ENCODE assay signal across 1 cellular context in the genomic region with DNA sequence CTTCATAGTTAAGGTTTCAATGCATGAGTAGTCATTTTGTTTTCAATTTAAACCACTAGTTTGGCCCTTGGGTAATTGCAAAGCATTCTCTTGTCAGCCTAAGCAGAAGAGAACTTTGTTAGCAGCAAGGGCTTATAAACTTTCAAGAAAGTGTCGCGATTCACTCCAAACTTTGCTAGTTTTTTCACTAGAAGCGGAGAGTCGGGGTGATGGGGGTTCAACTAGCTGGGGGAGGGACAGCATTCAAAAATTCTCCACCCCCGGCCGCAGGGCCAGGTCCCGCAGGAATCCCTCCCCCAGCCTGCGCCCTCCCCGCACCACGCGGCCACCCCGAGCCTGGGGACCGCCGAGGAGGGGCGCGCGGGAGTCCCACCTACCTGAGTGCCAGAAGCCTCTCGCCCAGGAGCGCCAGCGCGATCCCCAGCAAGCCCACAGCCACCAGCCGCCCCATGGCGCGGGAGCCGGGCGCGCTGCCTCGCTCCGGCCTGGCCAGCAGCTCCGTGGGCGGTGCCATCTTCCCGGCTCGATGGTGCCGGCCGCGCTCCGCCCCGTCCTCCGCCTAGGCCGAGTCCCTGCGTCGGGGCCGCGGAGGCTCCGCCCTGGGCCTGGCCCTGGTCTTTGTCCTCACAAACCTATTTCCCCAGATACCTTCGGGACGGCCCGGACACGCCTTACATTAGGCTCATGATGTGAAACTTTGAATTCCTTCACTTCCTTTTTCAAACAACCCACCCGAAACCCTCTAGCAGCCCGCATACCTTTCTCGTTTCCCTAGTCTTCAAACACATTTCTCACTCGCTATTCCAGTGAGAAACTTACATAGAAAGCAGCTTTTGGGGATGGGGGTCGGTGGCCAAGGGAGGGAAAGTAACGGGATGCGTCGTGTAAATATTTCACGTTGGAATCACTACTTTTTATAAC.
A peak's percentile ranks its signal among the peaks of the same experiment; 100 is the strongest.
TF ChIP-seq lines count a peak whose summit lies in the region.

TSS of gene PON2 (minus strand) at position 528 of the 921 bp plus-strand sequence. CDS start at position 451, 77 bp downstream.

TF ChIP-seq in GM12878, 131 proteins besides CTCF, POLR2A, EP300 and RAD21 (continued from another document):
- TF ChIP-seq PBX3 (IDR thresholded peaks at IDR 0.05; ENCODE audit: insufficient replicate concordance, low read depth, low read length): no peak
- no peak for TF ChIP-seq ZZZ3 (IDR thresholded peaks at IDR 0.05; ENCODE audit: control insufficient read depth, insufficient read length, low read depth)
- peak; percentile 59 for TF ChIP-seq KLF5 (IDR thresholded peaks at IDR 0.05; ENCODE audit: partially characterized antibody)
- peak; percentile 88 for TF ChIP-seq SPI1 (IDR thresholded peaks at IDR 0.05; ENCODE audit: borderline replicate concordance, insufficient read depth, low read depth, low read length)
- TF ChIP-seq, protein P1, sequence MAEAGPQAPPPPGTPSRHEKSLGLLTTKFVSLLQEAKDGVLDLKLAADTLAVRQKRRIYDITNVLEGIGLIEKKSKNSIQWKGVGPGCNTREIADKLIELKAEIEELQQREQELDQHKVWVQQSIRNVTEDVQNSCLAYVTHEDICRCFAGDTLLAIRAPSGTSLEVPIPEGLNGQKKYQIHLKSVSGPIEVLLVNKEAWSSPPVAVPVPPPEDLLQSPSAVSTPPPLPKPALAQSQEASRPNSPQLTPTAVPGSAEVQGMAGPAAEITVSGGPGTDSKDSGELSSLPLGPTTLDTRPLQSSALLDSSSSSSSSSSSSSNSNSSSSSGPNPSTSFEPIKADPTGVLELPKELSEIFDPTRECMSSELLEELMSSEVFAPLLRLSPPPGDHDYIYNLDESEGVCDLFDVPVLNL (IDR thresholded peaks at IDR 0.05; ENCODE audit: low read depth, low read length): no peak
- TF ChIP-seq, protein P2, sequence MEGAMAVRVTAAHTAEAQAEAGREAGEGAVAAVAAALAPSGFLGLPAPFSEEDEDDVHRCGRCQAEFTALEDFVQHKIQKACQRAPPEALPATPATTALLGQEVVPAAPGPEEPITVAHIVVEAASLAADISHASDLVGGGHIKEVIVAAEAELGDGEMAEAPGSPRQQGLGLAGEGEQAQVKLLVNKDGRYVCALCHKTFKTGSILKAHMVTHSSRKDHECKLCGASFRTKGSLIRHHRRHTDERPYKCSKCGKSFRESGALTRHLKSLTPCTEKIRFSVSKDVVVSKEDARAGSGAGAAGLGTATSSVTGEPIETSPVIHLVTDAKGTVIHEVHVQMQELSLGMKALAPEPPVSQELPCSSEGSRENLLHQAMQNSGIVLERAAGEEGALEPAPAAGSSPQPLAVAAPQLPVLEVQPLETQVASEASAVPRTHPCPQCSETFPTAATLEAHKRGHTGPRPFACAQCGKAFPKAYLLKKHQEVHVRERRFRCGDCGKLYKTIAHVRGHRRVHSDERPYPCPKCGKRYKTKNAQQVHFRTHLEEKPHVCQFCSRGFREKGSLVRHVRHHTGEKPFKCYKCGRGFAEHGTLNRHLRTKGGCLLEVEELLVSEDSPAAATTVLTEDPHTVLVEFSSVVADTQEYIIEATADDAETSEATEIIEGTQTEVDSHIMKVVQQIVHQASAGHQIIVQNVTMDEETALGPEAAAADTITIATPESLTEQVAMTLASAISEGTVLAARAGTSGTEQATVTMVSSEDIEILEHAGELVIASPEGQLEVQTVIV (IDR thresholded peaks at IDR 0.05; ENCODE audit: borderline replicate concordance, partially characterized antibody): no peak
